21 cellular contexts compared by ENCODE assay signal in genomic region chr19:40739030-40739839, GRCh38. TPM values are rescaled to one million over a fixed set of nuclear protein-coding genes. Genes with fewer than 3 reads are reported as not detected.
DNase-seq lines count a peak whose midpoint lies in the region; ATAC-seq and TF ChIP-seq lines count a peak whose summit lies in the region.
"Had no signal": no experiment of that assay in that cellular context is flagged by ENCODE, and none has a peak within 500 bp of the region (broad histone marks: within the 10 kb centered on the region; RNA-seq: fewer than 3 reads in every experiment).

No MANE protein-coding gene starts in this region.

- H3K9me3 ChIP-seq in gastroesophageal sphincter (no peaks in the 10 kb centered on the region), suprapubic skin (no peaks in the 10 kb centered on the region), left lung (no peaks in the 10 kb centered on the region)
- H3K9me3 ChIP-seq: MG63, prostate gland had no signal

- CTCF ChIA-PET in activated CD8-positive, alpha-beta memory T cell treated with anti-CD3 and anti-CD28 coated beads, Interleukin-2, amount 10 ng/mL, durations not matched to agents 7 days and 5 days (lab: Charles Lee): no interaction called here
- CTCF ChIA-PET in RWPE1 (lab: Yijun Ruan, JAX): interaction anchor here (0.6 to 1.5 kb wide), 2 partner anchors 16 to 600 kb away, joined by 3 to 7 read pairs; no protein-coding TSS in a partner anchor

- peak overlapping the region in 1 of 2 donors; percentile 18 for H3K4me3 ChIP-seq in gastroesophageal sphincter
- peak overlapping the region; percentile 27 for H3K4me3 ChIP-seq in suprapubic skin
- no peak overlapping the region for H3K4me3 ChIP-seq in left lung
- H3K4me3 ChIP-seq: MG63, prostate gland had no signal

- H3K27me3 Mint-ChIP-seq in activated CD8-positive, alpha-beta memory T cell treated with anti-CD3 and anti-CD28 coated beads, Interleukin-2, amount 10 ng/mL, durations not matched to agents 7 days and 5 days: no peaks in the 10 kb centered on the region
- H3K27me3 Mint-ChIP-seq: CD4-positive, alpha-beta memory T cell; naive B cell had no signal

- H3K4me3 Mint-ChIP-seq in activated CD8-positive, alpha-beta memory T cell treated with anti-CD3 and anti-CD28 coated beads, Interleukin-2, amount 10 ng/mL, durations not matched to agents 7 days and 5 days: no peak overlapping the region
- H3K4me3 Mint-ChIP-seq: CD4-positive, alpha-beta memory T cell; naive B cell had no signal

- H3K27ac Mint-ChIP-seq in activated CD8-positive, alpha-beta memory T cell treated with anti-CD3 and anti-CD28 coated beads, Interleukin-2, amount 10 ng/mL, durations not matched to agents 7 days and 5 days: no peak overlapping the region
- H3K27ac Mint-ChIP-seq: naive B cell had no signal

- ATAC-seq in activated CD8-positive, alpha-beta memory T cell treated with anti-CD3 and anti-CD28 coated beads, Interleukin-2, amount 10 ng/mL, durations not matched to agents 7 days and 5 days: peak; percentile 50
- ATAC-seq in gastroesophageal sphincter (no peak), left lung (no peak)
- ATAC-seq: left lobe of liver had no signal

- POLR2A ChIA-PET in RWPE1 (lab: Yijun Ruan, JAX; ENCODE audit: low non-redundant PET): no interaction called here

- no peaks in the 10 kb centered on the region for H3K27me3 ChIP-seq in gastroesophageal sphincter
- H3K27me3 ChIP-seq in suprapubic skin: no peaks in the 10 kb centered on the region
- no peaks in the 10 kb centered on the region for H3K27me3 ChIP-seq in left lung
- H3K27me3 ChIP-seq: MG63 had no signal

- TF ChIP-seq EP300 in gastroesophageal sphincter (IDR thresholded peaks at IDR 0.05) (no peak), suprapubic skin (IDR thresholded peaks at IDR 0.05) (no peak)

- H3K4me1 Mint-ChIP-seq in activated CD8-positive, alpha-beta memory T cell treated with anti-CD3 and anti-CD28 coated beads, Interleukin-2, amount 10 ng/mL, durations not matched to agents 7 days and 5 days: peaks cover 5% of the 10 kb centered on the region
- H3K4me1 Mint-ChIP-seq: CD4-positive, alpha-beta memory T cell had no signal

- H3K4me1 ChIP-seq in gastroesophageal sphincter: peaks cover 0 to 29% (median 3%) of the 10 kb centered on the region in 3 donors
- H3K4me1 ChIP-seq in suprapubic skin: peaks cover 35% of the 10 kb centered on the region
- no peaks in the 10 kb centered on the region for H3K4me1 ChIP-seq in left lung
- H3K4me1 ChIP-seq: prostate gland had no signal

- H3K36me3 Mint-ChIP-seq in activated CD8-positive, alpha-beta memory T cell treated with anti-CD3 and anti-CD28 coated beads, Interleukin-2, amount 10 ng/mL, durations not matched to agents 7 days and 5 days: peaks cover 8% of the 10 kb centered on the region

- no peaks in the 10 kb centered on the region for H3K9me3 Mint-ChIP-seq in activated CD8-positive, alpha-beta memory T cell treated with anti-CD3 and anti-CD28 coated beads, Interleukin-2, amount 10 ng/mL, durations not matched to agents 7 days and 5 days (ENCODE audit: low read depth)
- H3K9me3 Mint-ChIP-seq: CD4-positive, alpha-beta memory T cell; naive B cell had no signal

- intact Hi-C loops in left lung (cut with DNase I): no loop called here

- peak overlapping the region; percentile 69 for H3K27ac ChIP-seq in RWPE1
- H3K27ac ChIP-seq in gastroesophageal sphincter: peak overlapping the region in 3 of 4 donors; percentile 67 to 73 (median 71)
- H3K27ac ChIP-seq in suprapubic skin: peak overlapping the region; percentile 92
- no peak overlapping the region for H3K27ac ChIP-seq in left lung

- TF ChIP-seq CTCF in RWPE1 (conservative IDR thresholded peaks at IDR 0.05; ENCODE audit: low read depth) (no peak), gastroesophageal sphincter (IDR thresholded peaks at IDR 0.05) (no peak), suprapubic skin (IDR thresholded peaks at IDR 0.05) (no peak), left lung (IDR thresholded peaks at IDR 0.05) (no peak)

- H3K36me3 ChIP-seq in gastroesophageal sphincter (peaks cover 0 to 85% of the 10 kb centered on the region in 2 donors), suprapubic skin (peaks cover 60% of the 10 kb centered on the region), left lung (peaks cover 0 to 83% of the 10 kb centered on the region in 2 donors)

- DNase-seq in activated CD8-positive, alpha-beta memory T cell treated with anti-CD3 and anti-CD28 coated beads, Interleukin-2, amount 10 ng/mL, durations not matched to agents 7 days and 5 days: peak; percentile 46
- no peak for DNase-seq in activated CD8-positive, alpha-beta memory T cell treated with anti-CD3 and anti-CD28 coated beads, Interleukin-2, amount 50 U/mL, for 4 hours
- no peak for DNase-seq in RWPE1 (ENCODE audit: low spot score)
- DNase-seq in suprapubic skin (ENCODE audit: low spot score in 2 of 2): no peak
- no peak for DNase-seq in left lung
- no peak for DNase-seq in NCI-H446 (lab: John Stamatoyannopoulos, UW)
- no peak for DNase-seq in NCI-H1417 treated with DMSO at 0.1 percent for 48 hours (lab: John Stamatoyannopoulos, UW)
- DNase-seq: activated CD4-positive, alpha-beta T cell treated with anti-CD3 and anti-CD28 coated beads, Interleukin-2, amount 50 U/mL, for 48 hours; anterior cingulate cortex; cortex of kidney; EL; MG63; naive B cell; NCI-H187; NCI-H510A; OCI-M1; stimulated activated CD4-positive, alpha-beta T cell treated with anti-CD3 and anti-CD28 coated beads, Interleukin-15, amount 100 ng/mL, for 24 hours had no signal

- TF ChIP-seq POLR2A in gastroesophageal sphincter (IDR thresholded peaks at IDR 0.05) (no peak), suprapubic skin (IDR thresholded peaks at IDR 0.05) (no peak)

- 77 to 88% methylated on average over 4 to 5 of the region's 22 CpGs for WGBS in gastroesophageal sphincter (ENCODE audit: low coverage in 1 of 2), 2 donors
- 74% methylated on average over 20 of the region's 22 CpGs for WGBS in suprapubic skin

RNA-seq across cellular contexts. Expression of gene ACTMAP, which starts 11.0 kb away (rescaled TPM):
- 10 to 100 TPM; 13.7 to 18.2 TPM for total RNA-seq in activated CD8-positive, alpha-beta memory T cell treated with anti-CD3 and anti-CD28 coated beads, Interleukin-2, amount 10 ng/mL, durations not matched to agents 7 days and 5 days
- 1 to 10 TPM in 3 of 4 donors, under 1 TPM in 1; 0.89 to 2.4 (median 2.0) TPM for total RNA-seq in gastroesophageal sphincter
- total RNA-seq in suprapubic skin: 1 to 10 TPM; 3.8 to 9.9 (median 5.4) TPM
- total RNA-seq in left lung: 10 to 100 TPM; 15.1 to 17.6 TPM

RNA-seq across cellular contexts. Expression of gene SNRPA, which starts 11.8 kb away (rescaled TPM):
- 100 to 1,000 TPM; 176 to 193 TPM for total RNA-seq in activated CD8-positive, alpha-beta memory T cell treated with anti-CD3 and anti-CD28 coated beads, Interleukin-2, amount 10 ng/mL, durations not matched to agents 7 days and 5 days
- total RNA-seq in gastroesophageal sphincter (10 to 100 TPM; 24.5 to 56.0 (median 48.2) TPM), suprapubic skin (10 to 100 TPM; 49.6 to 52.2 (median 51.0) TPM), left lung (10 to 100 TPM; 46.1 to 79.1 TPM)

RNA-seq across cellular contexts. Expression of gene ITPKC, which starts 22.3 kb away (rescaled TPM):
- total RNA-seq in activated CD8-positive, alpha-beta memory T cell treated with anti-CD3 and anti-CD28 coated beads, Interleukin-2, amount 10 ng/mL, durations not matched to agents 7 days and 5 days: 1 to 10 TPM; 5.6 to 5.8 TPM
- total RNA-seq in gastroesophageal sphincter (10 to 100 TPM; 25.2 to 71.8 (median 30.6) TPM), suprapubic skin (10 to 100 TPM; 52.9 to 93.8 (median 70.9) TPM), left lung (10 to 100 TPM; 23.2 to 25.6 TPM)

RNA-seq across cellular contexts. Expression of gene COQ8B, which starts 22.5 kb away (rescaled TPM):
- total RNA-seq in activated CD8-positive, alpha-beta memory T cell treated with anti-CD3 and anti-CD28 coated beads, Interleukin-2, amount 10 ng/mL, durations not matched to agents 7 days and 5 days: 10 to 100 TPM; 28.0 to 30.9 TPM
- total RNA-seq in gastroesophageal sphincter: 10 to 100 TPM; 27.3 to 50.5 (median 44.7) TPM
- total RNA-seq in suprapubic skin: 10 to 100 TPM; 31.2 to 53.8 (median 39.3) TPM
- 10 to 100 TPM; 39.2 to 48.1 TPM for total RNA-seq in left lung

RNA-seq across cellular contexts. Expression of gene MIA, which starts 36.1 kb away (rescaled TPM):
- not detected for total RNA-seq in activated CD8-positive, alpha-beta memory T cell treated with anti-CD3 and anti-CD28 coated beads, Interleukin-2, amount 10 ng/mL, durations not matched to agents 7 days and 5 days
- 1 to 10 TPM in 3 of 4 donors, not detected in 1; 1.4 to 9.2 (median 3.1) TPM for total RNA-seq in gastroesophageal sphincter
- 10 to 100 TPM in 2 of 4 donors, 1 to 10 TPM in 2; 4.8 to 15.1 (median 9.9) TPM for total RNA-seq in suprapubic skin
- total RNA-seq in left lung: under 1 TPM in 1 of 2 donors, not detected in 1; 0.89 TPM

Comparison
In these comparisons a context has a peak if more than half of its experiments do, and no peak if none do; other contexts are left out.
1. H3K27ac ChIP-seq: peak in RWPE1 (single experiment), gastroesophageal sphincter (3 of 4) and suprapubic skin (single experiment); none in left lung (0 of 2).